In genomic region chrY:16653971-16654370, GRCh38 we compare ENCODE assay signal across 25 cellular contexts.
"Had no signal": no experiment of that assay in that cellular context is flagged by ENCODE, and none has a peak within 500 bp of the region (broad histone marks: within the 10 kb centered on the region; RNA-seq: fewer than 3 reads in every experiment).

No MANE protein-coding gene starts in this region.

- H3K27ac Mint-ChIP-seq: activated CD8-positive, alpha-beta T cell treated with anti-CD3 and anti-CD28 coated beads for 36 hours; activated naive CD8-positive, alpha-beta T cell treated with anti-CD3 and anti-CD28 coated beads for 36 hours; nephron; WTC11 had no signal

- H3K9me3 Mint-ChIP-seq: activated CD8-positive, alpha-beta T cell treated with anti-CD3 and anti-CD28 coated beads for 36 hours; nephron; WTC11 had no signal

- H3K9me3 ChIP-seq: adrenal gland, esophagus muscularis mucosa, gastrocnemius medialis, neutrophil, right lobe of liver, thoracic aorta, vagina had no signal

- H3K4me3 Mint-ChIP-seq: activated CD8-positive, alpha-beta T cell treated with anti-CD3 and anti-CD28 coated beads for 36 hours; activated naive CD8-positive, alpha-beta T cell treated with anti-CD3 and anti-CD28 coated beads for 36 hours; nephron; WTC11 had no signal

- H3K36me3 Mint-ChIP-seq: activated naive CD8-positive, alpha-beta T cell treated with anti-CD3 and anti-CD28 coated beads for 36 hours; WTC11 had no signal

- H3K4me2 ChIP-seq: hepatocyte had no signal

- H3K4me1 Mint-ChIP-seq: activated naive CD8-positive, alpha-beta T cell treated with anti-CD3 and anti-CD28 coated beads for 36 hours; nephron; WTC11 had no signal

- H2AFZ ChIP-seq: hepatocyte had no signal

- DNase-seq: activated CD4-positive, alpha-beta T cell treated with anti-CD3 and anti-CD28 coated beads, Interleukin-2, amount 50 U/mL, for 1 hour; activated CD8-positive, alpha-beta T cell treated with anti-CD3 and anti-CD28 coated beads for 36 hours; activated naive CD4-positive, alpha-beta T cell treated with Interleukin-2 at 50 U/mL for 16 hours; activated naive CD8-positive, alpha-beta T cell treated with anti-CD3 and anti-CD28 coated beads for 36 hours; activated T-cell treated with anti-CD3 and anti-CD28 coated beads, Interleukin-2, amount 50 U/mL, for 48 hours; adrenal gland; aorta; brain microvascular endothelial cell; central memory CD4-positive, alpha-beta T cell; gastrocnemius medialis; islet precursor cell; left cardiac atrium; left ventricle myocardium superior; right lobe of liver; stimulated activated CD4-positive, alpha-beta T cell treated with anti-CD3 and anti-CD28 coated beads, Interleukin-2, amount 100 ng/mL, for 48 hours; stimulated activated naive CD4-positive, alpha-beta T cell treated with Interleukin-2 at 50 U/mL for 16 hours; T-helper 2 cell; trophoblast cell had no signal

- H3K36me3 ChIP-seq: adrenal gland, brain microvascular endothelial cell, esophagus muscularis mucosa, gastrocnemius medialis, neutrophil, right lobe of liver, thoracic aorta, vagina had no signal

- H3K27ac ChIP-seq: adrenal gland, brain microvascular endothelial cell, esophagus muscularis mucosa, gastrocnemius medialis, hepatocyte, neutrophil, right lobe of liver, thoracic aorta, vagina had no signal

- H3K27me3 Mint-ChIP-seq: activated CD8-positive, alpha-beta T cell treated with anti-CD3 and anti-CD28 coated beads for 36 hours; activated naive CD8-positive, alpha-beta T cell treated with anti-CD3 and anti-CD28 coated beads for 36 hours had no signal

- H3K27me3 ChIP-seq: adrenal gland, brain microvascular endothelial cell, esophagus muscularis mucosa, gastrocnemius medialis, hepatocyte, neutrophil, right lobe of liver, vagina had no signal

- H3K4me3 ChIP-seq: adrenal gland, esophagus muscularis mucosa, gastrocnemius medialis, hepatocyte, right lobe of liver, thoracic aorta, vagina had no signal

- H3K4me1 ChIP-seq: adrenal gland, esophagus muscularis mucosa, gastrocnemius medialis, right lobe of liver, vagina had no signal
